13 cellular contexts compared by ENCODE assay signal in genomic region chrY:24605446-24605845, GRCh38. TPM values are rescaled to one million over a fixed set of nuclear protein-coding genes. Genes with fewer than 3 reads are reported as not detected.
"Had no signal": no experiment of that assay in that cellular context is flagged by ENCODE, and none has a peak within 500 bp of the region (broad histone marks: within the 10 kb centered on the region; RNA-seq: fewer than 3 reads in every experiment).

No MANE protein-coding gene starts in this region.

RNA-seq across cellular contexts. Expression of gene BPY2B, which starts 12.4 kb away (rescaled TPM):
- total RNA-seq: activated B cell treated with CpG ODN at 0.5 μM for 24 hours; activated CD4-positive, alpha-beta memory T cell treated with anti-CD3 and anti-CD28 coated beads, Interleukin-2, amount 10 ng/mL, durations not matched to agents 7 days and 5 days; activated CD4-positive, alpha-beta T cell treated with anti-CD3 and anti-CD28 coated beads, Interleukin-2, amount 10 ng/mL, durations not matched to agents 7 days and 5 days; activated CD8-positive, alpha-beta memory T cell treated with anti-CD3 and anti-CD28 coated beads for 36 hours; activated naive CD8-positive, alpha-beta T cell treated with anti-CD3 and anti-CD28 coated beads, Interleukin-2, amount 10 ng/mL, durations not matched to agents 7 days and 5 days; activated T-cell treated with anti-CD3 and anti-CD28 coated beads, Interleukin-2, amount 50 U/mL, for 4 hours; activated T-cell treated with anti-CD3 and anti-CD28 coated beads, Interleukin-2, amount 50 U/mL, for 72 hours; activated T-helper 1 cell treated with anti-CD3 and anti-CD28 coated beads, Interleukin-12 subunit alpha, Interleukin-12 subunit beta, Interleukin-2, Interleukin-4 antibody, amounts not matched to agents 30 ng/mL and 10 ng/mL and 1 ng/mL, durations not matched to agents 14 hours and 24 hours and 36 hours; activated T-helper 2 cell treated with anti-CD3 and anti-CD28 coated beads, Interferon-gamma antibody, Interleukin-2, Interleukin-4, amounts not matched to agents 10 μg/mL and 5 μg/mL and 100 μg/mL, durations not matched to agents 14 hours and 24 hours and 36 hours; ascending aorta; breast epithelium; cardiac septum; cerebellum had no signal
